ENCODE assay signal across 8 cellular contexts in the genomic region with DNA sequence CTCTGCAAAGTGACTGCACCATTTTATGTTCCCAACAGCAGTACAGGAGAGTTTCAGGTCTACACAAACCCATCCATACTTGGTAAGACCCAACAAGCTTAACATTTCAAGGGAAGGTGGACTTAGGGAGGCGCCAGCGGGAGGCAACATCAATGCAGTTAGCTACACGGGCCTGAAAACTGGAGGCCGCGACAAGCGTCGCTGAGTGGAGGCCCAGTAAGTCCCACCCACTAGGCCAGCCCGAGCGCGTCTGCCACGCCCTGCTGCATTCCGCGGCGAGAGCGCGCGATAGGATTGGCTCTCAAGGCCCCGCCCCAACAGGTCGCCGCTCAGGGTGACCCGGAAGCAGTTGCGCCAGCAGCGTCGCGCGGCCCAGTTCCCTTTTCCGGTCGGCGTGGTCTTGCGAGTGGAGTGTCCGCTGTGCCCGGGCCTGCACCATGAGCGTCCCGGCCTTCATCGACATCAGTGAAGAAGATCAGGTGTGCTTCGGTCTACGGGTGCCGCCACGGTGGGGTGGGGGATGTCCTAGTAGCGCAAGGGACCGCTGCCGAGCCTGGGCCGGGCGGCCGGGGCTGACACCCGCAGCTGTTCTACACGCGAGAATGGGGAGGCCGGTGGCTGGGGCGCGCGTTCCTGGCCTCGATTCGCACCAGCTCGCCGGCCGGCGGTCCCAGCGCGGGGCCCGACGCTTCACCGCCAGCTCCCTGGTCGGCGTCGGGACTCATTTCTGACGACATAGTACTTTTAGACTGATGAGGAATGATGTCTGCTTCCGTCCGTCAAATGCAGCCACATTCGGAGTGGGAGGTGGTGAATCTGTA. TPM values are rescaled to one million over a fixed set of nuclear protein-coding genes. Genes with fewer than 3 reads are reported as not detected.
DNase-seq lines count a peak whose midpoint lies in the region; ATAC-seq and TF ChIP-seq lines count a peak whose summit lies in the region.

EIF3M (plus strand) TSS at position 381 of the 821 bp plus-strand sequence; CDS start at position 438, 57 bp downstream.

- H3K4me3 Mint-ChIP-seq in chondrocyte (ENCODE audit: unreplicated experiment), result peak within 1 kb of the TSS; percentile 96

- H3K36me3 Mint-ChIP-seq in chondrocyte (ENCODE audit: low read depth), result peaks cover 2% of the 10 kb centered on the region

- TF ChIP-seq CTCF in chondrocyte (IDR thresholded peaks at IDR 0.05), result no peak

- ATAC-seq in HG03439 (IDR thresholded peaks at IDR 0.05; ENCODE audit: unreplicated experiment), result peak; percentile 94

- peak; percentile 93 to 94 for DNase-seq in AML-193 (lab: John Stamatoyannopoulos, UW)
- DNase-seq in NCI-H510A treated with DMSO at 0.1 percent for 48 hours (lab: John Stamatoyannopoulos, UW), result peak; percentile 72
- DNase-seq in activated CD4-positive, alpha-beta T cell treated with anti-CD3 and anti-CD28 coated beads for 24 hours (ENCODE audit: low read depth in 2 of 2), result peak; percentile 91 to 96
- DNase-seq in chondrocyte (ENCODE audit: low spot score), result peak; percentile 98
- peak; percentile 88 for DNase-seq in kidney glomerular epithelial cell (lab: John Stamatoyannopoulos, UW)
- peak; percentile 86 to 87 for DNase-seq in stimulated activated CD4-positive, alpha-beta T cell treated with anti-CD3 and anti-CD28 coated beads, Interleukin-1b, Interleukin-23, amount 100 ng/mL, for 1 hour (ENCODE audit: low read depth in 2 of 2)

- H3K4me1 Mint-ChIP-seq in chondrocyte (ENCODE audit: low read depth), result peaks cover 30% of the 10 kb centered on the region

- H3K27me3 Mint-ChIP-seq in chondrocyte (ENCODE audit: low read depth), result no peaks in the 10 kb centered on the region

- TF ChIP-seq POLR2A in GM19193 (IDR thresholded peaks at IDR 0.05; ENCODE audit: extremely low read depth, insufficient read depth, insufficient read length), result peak; percentile 96

- no peaks in the 10 kb centered on the region for H3K9me3 Mint-ChIP-seq in chondrocyte (ENCODE audit: low read depth)

- H3K27ac Mint-ChIP-seq in chondrocyte (ENCODE audit: unreplicated experiment), result peak within 1 kb of the TSS; percentile 98

RNA-seq across cellular contexts. Expression of gene EIF3M, which starts in this region (rescaled TPM):
- total RNA-seq in chondrocyte, result 171 to 195 TPM (median 174 TPM) in 3 replicates

Comparison
In these comparisons a context has a peak if more than half of its experiments do, and no peak if none do; other contexts are left out.
1. Peak in every context shown above with its lines: DNase-seq and ATAC-seq.